ENCODE assay signal across 1 cellular context in the genomic region with DNA sequence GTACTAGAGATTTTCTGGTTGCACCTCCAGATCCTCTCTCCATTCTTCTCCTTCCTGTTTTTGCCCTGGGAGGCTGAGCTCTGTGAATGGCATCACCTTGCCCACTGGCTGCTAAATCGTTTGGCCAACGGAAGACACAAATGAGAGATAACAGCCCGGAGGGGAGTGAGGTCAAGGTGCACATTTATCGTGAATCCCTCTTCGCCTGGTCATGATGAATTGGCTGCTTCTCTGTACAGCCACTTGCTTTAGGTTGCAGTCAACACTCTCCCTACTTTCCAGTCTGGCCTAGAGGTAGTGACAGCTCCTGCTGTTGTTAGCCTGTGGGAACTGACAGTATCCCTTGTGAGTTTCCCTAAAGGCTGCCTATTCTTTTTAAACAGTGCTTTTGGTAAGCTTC.
TF ChIP-seq lines count a peak whose summit lies in the region.

No MANE protein-coding gene starts in this region.

TF ChIP-seq in GM23338, 12 proteins besides CTCF, POLR2A, EP300 and RAD21 (continued from another document):
- TF ChIP-seq CREB1 (CRISPR knock-in tag; IDR thresholded peaks at IDR 0.05; ENCODE audit: low read depth), result no peak
